ENCODE assay signal across 20 cellular contexts in the genomic region with DNA sequence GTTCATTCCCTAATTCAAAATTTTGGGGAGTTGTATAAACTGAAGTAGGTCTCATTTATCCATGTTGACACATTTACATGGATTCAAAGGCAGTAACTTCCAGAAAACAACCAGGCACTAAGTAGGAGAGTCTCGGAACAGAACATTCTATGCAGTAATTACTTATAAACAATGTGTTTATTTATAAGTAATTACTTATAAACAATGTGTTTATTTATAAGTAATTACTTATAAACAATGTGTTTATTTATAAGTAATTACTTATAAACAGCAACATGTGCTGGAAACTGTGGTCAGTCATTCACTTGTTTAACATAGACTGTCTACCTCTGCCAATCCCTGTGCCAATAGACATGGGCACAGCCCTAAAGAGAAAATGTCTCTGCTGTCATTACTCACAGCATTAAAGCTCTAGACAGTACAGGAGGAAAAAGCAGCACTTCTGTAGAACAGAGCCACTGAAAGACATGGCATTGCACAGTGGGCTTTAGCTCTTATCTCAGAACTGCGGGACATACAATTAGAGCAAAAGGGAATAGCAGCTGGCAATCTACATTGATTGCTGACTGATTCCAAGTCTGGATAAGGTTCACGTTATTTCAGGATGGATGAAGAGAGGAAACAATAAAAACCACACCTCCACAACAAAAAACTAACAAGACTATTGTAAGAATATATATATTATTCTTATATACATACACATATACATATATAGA.
"Had no signal": no experiment of that assay in that cellular context is flagged by ENCODE, and none has a peak within 500 bp of the region (broad histone marks: within the 10 kb centered on the region; RNA-seq: fewer than 3 reads in every experiment).

No MANE protein-coding gene starts in this region.

- ATAC-seq: heart right ventricle; left ventricle myocardium superior; psoas muscle; sciatic nerve; stimulated activated naive B cell treated with anti-CD40 and anti-IgM and Interleukin-4, amounts not matched to agents 10 μg/mL and 1 μg/mL and 100 μg/mL, for 72 hours; stimulated activated naive CD8-positive, alpha-beta T cell treated with anti-CD3 and anti-CD28 coated beads, Interleukin-15, amount 100 ng/mL, for 72 hours had no signal

- H3K27me3 ChIP-seq: colonic mucosa, heart right ventricle, testis, tibial nerve had no signal

- H3K4me1 ChIP-seq: heart right ventricle, psoas muscle, testis, tibial nerve had no signal

- H3K9me3 ChIP-seq: colonic mucosa, psoas muscle, testis had no signal

- H3K27ac ChIP-seq: colonic mucosa, heart right ventricle, psoas muscle, testis, tibial nerve had no signal

- H3K4me3 ChIP-seq: colonic mucosa, heart right ventricle, lung, psoas muscle, testis, tibial nerve had no signal

- H3K36me3 ChIP-seq: colonic mucosa, heart right ventricle had no signal

- DNase-seq: cerebellar nuclear complex; colonic mucosa; dermis blood vessel endothelial cell; endodermal cell; foreskin melanocyte; heart right ventricle; hypothalamus; left ventricle myocardium superior; mesenchymal stem cell; naive B cell; psoas muscle; retina; stimulated activated CD4-positive, alpha-beta T cell treated with anti-CD3 and anti-CD28 coated beads, Interleukin-2, amount 100 ng/mL, for 24 hours; stimulated activated CD4-positive, alpha-beta T cell treated with anti-CD3 and anti-CD28 coated beads, Interleukin-4, amount 100 ng/mL, for 4 hours; stimulated activated naive B cell treated with anti-CD40 and anti-IgM and Interleukin-4, amounts not matched to agents 10 μg/mL and 1 μg/mL and 100 μg/mL, for 72 hours; stimulated activated naive CD8-positive, alpha-beta T cell treated with anti-CD3 and anti-CD28 coated beads, Interleukin-15, amount 100 ng/mL, for 72 hours; testis had no signal
